23 cellular contexts compared by ENCODE assay signal in genomic region chr22:39259698-39260097, GRCh38. TPM values are rescaled to one million over a fixed set of nuclear protein-coding genes. Genes with fewer than 3 reads are reported as not detected.
DNase-seq lines count a peak whose midpoint lies in the region; FAIRE-seq and TF ChIP-seq lines count a peak whose summit lies in the region.
"Had no signal": no experiment of that assay in that cellular context is flagged by ENCODE, and none has a peak within 500 bp of the region (broad histone marks: within the 10 kb centered on the region; RNA-seq: fewer than 3 reads in every experiment).

No MANE protein-coding gene starts in this region.

- TF ChIP-seq CTCF in endodermal cell (conservative IDR thresholded peaks at IDR 0.05), result no peak

- DNase-seq in Caki2 (ENCODE audit: low read depth) (peak; percentile 40), NCI-H69 (lab: John Stamatoyannopoulos, UW) (peak; percentile 75), endodermal cell (no peak), renal cortical epithelial cell (ENCODE audit: low read depth) (peak; percentile 78), NCI-H1436 treated with DMSO at 0.1 percent for 48 hours (lab: John Stamatoyannopoulos, UW) (no peak), NCI-H1105 (lab: John Stamatoyannopoulos, UW) (no peak), HTR-8/SVneo (ENCODE audit: insufficient read length, low spot score) (no peak)
- DNase-seq: AML-193; CD4-positive, alpha-beta T cell; NCI-H1092; NCI-H1436; NCI-H187 treated with DMSO at 0.1 percent for 48 hours; NCI-H2107; NCI-H524; NCI-H774; PC-9; RPMI8226; SHP77; T-cell had no signal

- H3K4me3 Mint-ChIP-seq in endodermal cell, result no peak overlapping the region
- H3K4me3 Mint-ChIP-seq: CD4-positive, alpha-beta T cell; T-cell had no signal

- H3K9ac ChIP-seq in endodermal cell (ENCODE audit: extremely low read depth, low read length, poor library complexity, severe bottlenecking), result no peak overlapping the region
- H3K9ac ChIP-seq: BLaER1 treated with 17β-estradiol and CSF1 and Interleukin-3, amounts not matched to agents 10 nM and 100 nM had no signal

- WGBS in endodermal cell (ENCODE audit: insufficient coverage in 1 of 2, insufficient read length in 1 of 2), 2 experiments, result 84 to 94% methylated on average over 2 to 4 of the region's 4 CpGs

- no peaks in the 10 kb centered on the region for H3K36me3 Mint-ChIP-seq in endodermal cell (ENCODE audit: low read depth)

- H3K4me1 Mint-ChIP-seq in endodermal cell, result peaks cover 4% of the 10 kb centered on the region

- H3K9me3 Mint-ChIP-seq in endodermal cell, result peaks cover 12% of the 10 kb centered on the region
- H3K9me3 Mint-ChIP-seq: CD4-positive, alpha-beta T cell had no signal

- no peaks in the 10 kb centered on the region for H3K36me3 ChIP-seq in endodermal cell (ENCODE audit: control insufficient read depth, insufficient read depth, low read length)
- H3K36me3 ChIP-seq: BLaER1 treated with 17β-estradiol and CSF1 and Interleukin-3, amounts not matched to agents 10 nM and 100 nM had no signal

- H3K27me3 ChIP-seq in endodermal cell (ENCODE audit: control insufficient read depth, insufficient read depth, low read length, poor library complexity, severe bottlenecking), result no peaks in the 10 kb centered on the region

- no peaks in the 10 kb centered on the region for H3K9me3 ChIP-seq in endodermal cell (ENCODE audit: control insufficient read depth, low read length)

- no peak overlapping the region for H3K27ac ChIP-seq in endodermal cell (ENCODE audit: low read depth, low read length)
- H3K27ac ChIP-seq: BLaER1 treated with 17β-estradiol and CSF1 and Interleukin-3, amounts not matched to agents 10 nM and 100 nM; PC-9 had no signal

- H3K27me3 Mint-ChIP-seq in endodermal cell (ENCODE audit: insufficient read depth), result peaks cover under 1% of the 10 kb centered on the region

- FAIRE-seq in HTR-8/SVneo (lab: Jason Lieb, UNC), result no peak
- FAIRE-seq: A204.1, G401.6, H54 had no signal

- in situ Hi-C loops in Caki2 (cut with HindIII; ENCODE audit: low pct_unique_long_range_greater_than_20kb, low sequenced_read_pairs), result no loop called here

- H3K4me1 ChIP-seq in endodermal cell (ENCODE audit: control insufficient read depth, insufficient read depth, low read length), result no peaks in the 10 kb centered on the region

- peak overlapping the region; percentile 36 for H3K27ac Mint-ChIP-seq in endodermal cell
- H3K27ac Mint-ChIP-seq: CD4-positive, alpha-beta T cell; T-cell had no signal

- H3K4me3 ChIP-seq in endodermal cell (ENCODE audit: low read length), result no peak overlapping the region
- H3K4me3 ChIP-seq: BLaER1 treated with 17β-estradiol and CSF1 and Interleukin-3, amounts not matched to agents 10 nM and 100 nM; PC-9 had no signal

RNA-seq across cellular contexts. Expression of gene PDGFB, which starts 14.9 kb away (rescaled TPM):
- 20.9 and 37.3 TPM in 2 replicates for total RNA-seq in Caki2 (2014; rRNA removed; shearing (Covaris generic); ENCODE audit: low replicate concordance)
- total RNA-seq in endodermal cell, result 10 to 100 TPM in 1 of 2 donors, 1 to 10 TPM in 1; 5.9 to 10.4 TPM
- 3.5 TPM for polyA plus RNA-seq in endodermal cell (2013, experiment 1 of 2)
- 3.3 TPM for polyA plus RNA-seq in endodermal cell (2013, experiment 2 of 2)
- 63.6 and 66.9 TPM in 2 replicates for total RNA-seq in renal cortical epithelial cell

RNA-seq across cellular contexts. Expression of gene RPL3, which starts 59.7 kb away (rescaled TPM):
- 5,144 and 5,940 TPM in 2 replicates for total RNA-seq in Caki2 (2014; rRNA removed; shearing (Covaris generic); ENCODE audit: low replicate concordance)
- total RNA-seq in endodermal cell, result 1,000 to 10,000 TPM; 2,218 to 2,701 TPM
- polyA plus RNA-seq in endodermal cell (2013, experiment 1 of 2), result 2,540 TPM
- 2,353 TPM for polyA plus RNA-seq in endodermal cell (2013, experiment 2 of 2)
- total RNA-seq in renal cortical epithelial cell, result 1,714 and 3,145 TPM in 2 replicates

Comparison
In these comparisons a context has a peak if more than half of its experiments do, and no peak if none do; other contexts are left out.
1. DNase-seq: peak in Caki2 (single experiment), NCI-H69 (single experiment) and renal cortical epithelial cell (single experiment); none in endodermal cell (single experiment), NCI-H1436 treated with DMSO at 0.1 percent for 48 hours (single experiment), NCI-H1105 (single experiment) and HTR-8/SVneo (single experiment).